Comparison of ENCODE assay signal across 8 cellular contexts in genomic region chr4:109398928-109399327, GRCh38.
"Had no signal": no experiment of that assay in that cellular context is flagged by ENCODE, and none has a peak within 500 bp of the region (broad histone marks: within the 10 kb centered on the region; RNA-seq: fewer than 3 reads in every experiment).

No MANE protein-coding gene starts in this region.

- ATAC-seq: HCT116 had no signal

- DNase-seq: GM23248, GOT3, H7, H9, HCEC 1CT, HFFc6 had no signal

- H3K9me3 Mint-ChIP-seq: H9, HFFc6 had no signal

- H2AFZ ChIP-seq: GM23248 had no signal

- H3K4me1 ChIP-seq: HAP-1 had no signal

- H3K27ac Mint-ChIP-seq: H9, HFFc6 had no signal

- H3K4me3 ChIP-seq: GM23248, HAP-1 had no signal

- H3K9me3 ChIP-seq: HAP-1 had no signal

- H3K36me3 ChIP-seq: HAP-1 had no signal

- H3K27ac ChIP-seq: GM23248 had no signal

- H3K4me3 Mint-ChIP-seq: H9, HFFc6 had no signal
